ENCODE assay signal across 1 cellular context in the genomic region with DNA sequence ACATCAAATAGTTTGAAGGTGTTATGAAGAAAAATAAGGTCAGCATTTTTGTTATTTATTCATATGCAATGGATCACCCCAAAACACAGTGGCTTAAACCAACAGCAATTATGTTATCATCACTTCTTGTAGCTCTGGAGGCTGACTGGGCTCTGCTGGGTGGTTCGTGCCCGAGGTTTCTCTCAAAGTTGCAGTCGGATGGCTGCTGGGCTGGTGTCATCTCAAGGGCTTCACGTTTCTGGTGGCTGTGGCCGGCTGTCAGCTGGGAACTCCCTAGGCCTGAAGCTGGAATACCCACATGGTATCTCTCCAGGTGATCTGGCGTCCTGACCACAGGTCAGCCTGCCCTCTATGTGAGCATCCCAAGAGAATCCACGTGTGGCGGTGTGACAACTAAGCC.
A peak's percentile ranks its signal among the peaks of the same experiment; 100 is the strongest.
TF ChIP-seq lines count a peak whose summit lies in the region.

No MANE protein-coding gene starts in this region.

TF ChIP-seq in GM23338, 12 proteins besides CTCF, POLR2A, EP300 and RAD21:
- TF ChIP-seq ZNF331 (CRISPR knock-in tag; IDR thresholded peaks at IDR 0.05; ENCODE audit: low read depth) = 0 out of 2 replicates have a peak, but pooled peaks have one; percentile 18
- TF ChIP-seq, protein P1, sequence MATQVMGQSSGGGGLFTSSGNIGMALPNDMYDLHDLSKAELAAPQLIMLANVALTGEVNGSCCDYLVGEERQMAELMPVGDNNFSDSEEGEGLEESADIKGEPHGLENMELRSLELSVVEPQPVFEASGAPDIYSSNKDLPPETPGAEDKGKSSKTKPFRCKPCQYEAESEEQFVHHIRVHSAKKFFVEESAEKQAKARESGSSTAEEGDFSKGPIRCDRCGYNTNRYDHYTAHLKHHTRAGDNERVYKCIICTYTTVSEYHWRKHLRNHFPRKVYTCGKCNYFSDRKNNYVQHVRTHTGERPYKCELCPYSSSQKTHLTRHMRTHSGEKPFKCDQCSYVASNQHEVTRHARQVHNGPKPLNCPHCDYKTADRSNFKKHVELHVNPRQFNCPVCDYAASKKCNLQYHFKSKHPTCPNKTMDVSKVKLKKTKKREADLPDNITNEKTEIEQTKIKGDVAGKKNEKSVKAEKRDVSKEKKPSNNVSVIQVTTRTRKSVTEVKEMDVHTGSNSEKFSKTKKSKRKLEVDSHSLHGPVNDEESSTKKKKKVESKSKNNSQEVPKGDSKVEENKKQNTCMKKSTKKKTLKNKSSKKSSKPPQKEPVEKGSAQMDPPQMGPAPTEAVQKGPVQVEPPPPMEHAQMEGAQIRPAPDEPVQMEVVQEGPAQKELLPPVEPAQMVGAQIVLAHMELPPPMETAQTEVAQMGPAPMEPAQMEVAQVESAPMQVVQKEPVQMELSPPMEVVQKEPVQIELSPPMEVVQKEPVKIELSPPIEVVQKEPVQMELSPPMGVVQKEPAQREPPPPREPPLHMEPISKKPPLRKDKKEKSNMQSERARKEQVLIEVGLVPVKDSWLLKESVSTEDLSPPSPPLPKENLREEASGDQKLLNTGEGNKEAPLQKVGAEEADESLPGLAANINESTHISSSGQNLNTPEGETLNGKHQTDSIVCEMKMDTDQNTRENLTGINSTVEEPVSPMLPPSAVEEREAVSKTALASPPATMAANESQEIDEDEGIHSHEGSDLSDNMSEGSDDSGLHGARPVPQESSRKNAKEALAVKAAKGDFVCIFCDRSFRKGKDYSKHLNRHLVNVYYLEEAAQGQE (IDR thresholded peaks at IDR 0.05; ENCODE audit: unreplicated experiment) = no peak
